9 cellular contexts compared by ENCODE assay signal in genomic region chr15:50148362-50148963, GRCh38. TPM values are rescaled to one million over a fixed set of nuclear protein-coding genes. Genes with fewer than 3 reads are reported as not detected.
DNase-seq lines count a peak whose midpoint lies in the region; ATAC-seq, FAIRE-seq and TF ChIP-seq lines count a peak whose summit lies in the region.
"Had no signal": no experiment of that assay in that cellular context is flagged by ENCODE, and none has a peak within 500 bp of the region (broad histone marks: within the 10 kb centered on the region; RNA-seq: fewer than 3 reads in every experiment).

No MANE protein-coding gene starts in this region.

- peak in 1 of 2 experiments; percentile 91 for DNase-seq in A549 (ENCODE audit: low read depth in 1 of 2, low spot score in 1 of 2)
- peak; percentile 58 for DNase-seq in HCEC 1CT
- DNase-seq in SK-MEL-5 (ENCODE audit: low read depth, low spot score), result peak; percentile 90
- peak; percentile 67 for DNase-seq in glomerular visceral epithelial cell (ENCODE audit: extremely low spot score)
- DNase-seq in SKM-1 treated with dmso at 0.1 percent for 144 hours (lab: John Stamatoyannopoulos, UW; ENCODE audit: unreplicated experiment), result no peak

- peaks cover 31% of the 10 kb centered on the region for H3K4me1 ChIP-seq in A549

- 59% methylated on average over 4 of the region's 4 CpGs for WGBS in A549 (ENCODE audit: missing lambda C conversion rate)

- TF ChIP-seq EP300 in A549 (IDR thresholded peaks at IDR 0.05), result no peak

- POLR2A ChIA-PET in A549 (lab: Yijun Ruan, JAX), result interaction anchor here (0.6 to 1.2 kb wide), 6 partner anchors 18 to 760 kb away, joined by 3 to 4 read pairs (median 3); partner anchors contain the start of genes AP4E1 and SLC27A2

- ATAC-seq in A549 (peak; percentile 88 to 90; a peak in 5 of 6 replicates), HG03196 (IDR thresholded peaks at IDR 0.05; ENCODE audit: unreplicated experiment) (no peak), GM21619 (IDR thresholded peaks at IDR 0.05; ENCODE audit: unreplicated experiment) (no peak), GM21528 (IDR thresholded peaks at IDR 0.05; ENCODE audit: low FRiP score, unreplicated experiment) (no peak)

- H3K4me3 ChIP-seq in A549, result no peak overlapping the region

- TF ChIP-seq RAD21 in A549 (conservative IDR thresholded peaks at IDR 0.05 in 1 of 2, IDR thresholded peaks at IDR 0.05 in 1 of 2), result peak; percentile 98

- TF ChIP-seq CTCF in A549 (IDR thresholded peaks at IDR 0.05), result peak; percentile 96

- peak; percentile 68 for FAIRE-seq in A549 (lab: Jason Lieb, UNC)
- FAIRE-seq: endometrium had no signal

- no peak overlapping the region for H3K4me2 ChIP-seq in A549

- in situ Hi-C loops in SK-MEL-5 (cut with HindIII; ENCODE audit: low pct_unique_long_range_greater_than_20kb, low sequenced_read_pairs), result no loop called here

- no peak for TF ChIP-seq POLR2A in A549 (IDR thresholded peaks at IDR 0.05; ENCODE audit: low read length)

- no peak overlapping the region for H3K27ac ChIP-seq in A549

- no peaks in the 10 kb centered on the region for H3K9me3 ChIP-seq in A549

- CTCF ChIA-PET in A549 (lab: Yijun Ruan, JAX), result interaction anchor here (0.6 to 3.0 kb wide), 46 partner anchors 8 to 980 kb away, joined by 3 to 67 read pairs (median 4); partner anchors contain the start of gene SLC27A2

TF ChIP-seq in A549, 52 proteins besides CTCF, POLR2A, EP300 and RAD21:
- TF ChIP-seq CEBPB (IDR thresholded peaks at IDR 0.05) (0 out of 4 replicates have a peak, but pooled peaks of 1 of the 2 experiments have one; percentile 15), FOXS1 (CRISPR knock-in tag; IDR thresholded peaks at IDR 0.05) (no peak), HMGXB4 (CRISPR knock-in tag; IDR thresholded peaks at IDR 0.05; ENCODE audit: borderline replicate concordance) (no peak), CHD4 (IDR thresholded peaks at IDR 0.05; ENCODE audit: borderline replicate concordance) (no peak), SMC3 (IDR thresholded peaks at IDR 0.05) (peak; percentile 99), HOXB5 (CRISPR knock-in tag; IDR thresholded peaks at IDR 0.05) (no peak), TFCP2L1 (CRISPR knock-in tag; IDR thresholded peaks at IDR 0.05) (no peak)

RNA-seq across cellular contexts. Expression of gene ATP8B4, which starts 29.4 kb away (rescaled TPM):
- polyA plus RNA-seq in A549 (2011; rRNA removed), result 1.7 and 2.7 TPM in 2 replicates
- polyA plus RNA-seq in A549 (2012; cell fraction: cytosol; rRNA removed), result 0.26 and 0.32 TPM in 2 replicates
- 0.79 and 0.88 TPM in 2 replicates for polyA plus RNA-seq in A549 (2012; cell fraction: nucleus; rRNA removed)
- polyA plus RNA-seq in A549 (2017; fragmentation: RNase III; extraction: RNeasy Plus Mini Kit Qiagen cat#74134 plus additional on column Dnase treatment), result 0.88 to 1.2 TPM (median 1.2 TPM) in 3 replicates
- polyA minus RNA-seq in A549 (2011; rRNA and poly(A)+ RNA removed), result 2.9 and 4.9 TPM in 2 replicates
- 1.2 and 2.0 TPM in 2 replicates for total RNA-seq in SK-MEL-5 (2014; rRNA removed; shearing (Covaris generic))
- 0.12 and 0.27 TPM in 2 replicates for polyA plus RNA-seq in SK-MEL-5 (2015; cell fraction: cytosol; rRNA removed)
- polyA plus RNA-seq in SK-MEL-5 (2015; cell fraction: nucleus; rRNA removed), result 0.61 and 3.7 TPM in 2 replicates

RNA-seq across cellular contexts. Expression of gene SLC27A2, which starts 33.5 kb away (rescaled TPM):
- polyA plus RNA-seq in A549 (2011; rRNA removed) (42.8 and 44.1 TPM in 2 replicates), A549 (2017; fragmentation: RNase III; extraction: RNeasy Plus Mini Kit Qiagen cat#74134 plus additional on column Dnase treatment) (36.0 to 45.2 TPM (median 39.7 TPM) in 3 replicates)
- 13.0 and 16.5 TPM in 2 replicates for polyA plus RNA-seq in A549 (2012; cell fraction: cytosol; rRNA removed)
- polyA plus RNA-seq in A549 (2012; cell fraction: nucleus; rRNA removed), result 21.3 and 31.8 TPM in 2 replicates
- polyA minus RNA-seq in A549 (2011; rRNA and poly(A)+ RNA removed), result 27.6 and 28.5 TPM in 2 replicates
- total RNA-seq in SK-MEL-5 (2014; rRNA removed; shearing (Covaris generic)), result 0.13 and 0.34 TPM in 2 replicates
- 0.12 and 0.34 TPM in 2 replicates for polyA plus RNA-seq in SK-MEL-5 (2015; cell fraction: cytosol; rRNA removed)
- polyA plus RNA-seq in SK-MEL-5 (2015; cell fraction: nucleus; rRNA removed), result not detected in 2 replicates

Comparison
In these comparisons a context has a peak if more than half of its experiments do, and no peak if none do; other contexts are left out.
1. ATAC-seq: peak in A549 (2 of 2); none in HG03196 (single experiment), GM21619 (single experiment) and GM21528 (single experiment).